ENCODE assay signal across 28 cellular contexts in genomic region chr21:45468051-45468970, GRCh38.
DNase-seq lines count a peak whose midpoint lies in the region; ATAC-seq and TF ChIP-seq lines count a peak whose summit lies in the region.
"Had no signal": no experiment of that assay in that cellular context is flagged by ENCODE, and none has a peak within 500 bp of the region (broad histone marks: within the 10 kb centered on the region; RNA-seq: fewer than 3 reads in every experiment).

No MANE protein-coding gene starts in this region.

- no peak overlapping the region for H3K4me3 Mint-ChIP-seq in T-helper 17 cell
- H3K4me3 Mint-ChIP-seq: activated naive CD4-positive, alpha-beta T cell treated with anti-CD3 and anti-CD28 coated beads for 36 hours; CD4-positive, CD25-positive, alpha-beta regulatory T cell; HFFc6; natural killer cell; stimulated activated memory B cell treated with anti-CD40 and anti-IgM and Interleukin-4, amounts not matched to agents 10 μg/mL and 1 μg/mL and 100 μg/mL, for 72 hours had no signal

- no peaks in the 10 kb centered on the region for H3F3A ChIP-seq in PC-3 (ENCODE audit: low read length, unreplicated experiment)

- no TSS peak for BruUV-seq in PC-3 (replicated peaks; lab: Mats Ljungman, UMichigan)

- no peak overlapping the region for H3K9ac ChIP-seq in PC-3 (ENCODE audit: low read length)

- H3K4me3 ChIP-seq in right atrium auricular region: no peak overlapping the region
- no peak overlapping the region for H3K4me3 ChIP-seq in osteoblast (ENCODE audit: insufficient read depth, low read length)
- H3K4me3 ChIP-seq in aorta (ENCODE audit: low read length in 2 of 2): no peak overlapping the region
- H3K4me3 ChIP-seq in PC-3 (ENCODE audit: low read length): no peak overlapping the region
- H3K4me3 ChIP-seq: adrenal gland, esophagus squamous epithelium, hepatocyte, uterus had no signal

- intact Hi-C loops in Right ventricle myocardium inferior (cut with DNase I): no loop called here
- intact Hi-C loops in left ventricle myocardium superior (cut with micrococcal nuclease): no loop called here
- intact Hi-C loops in aorta (cut with DNase I): no loop called here
- intact Hi-C loops in PC-3 (cut with micrococcal nuclease): no loop called here

- TF ChIP-seq CTCF in right atrium auricular region (IDR thresholded peaks at IDR 0.05): no peak
- no peak for TF ChIP-seq CTCF in osteoblast (IDR thresholded peaks at IDR 0.05; ENCODE audit: extremely low read depth, low read depth, low read length)
- no peak for TF ChIP-seq CTCF in PC-3 (conservative IDR thresholded peaks at IDR 0.05; ENCODE audit: low read depth, low read length)

- H3K27ac ChIP-seq in right atrium auricular region (peak overlapping the region in 1 of 2 donors; percentile 76), osteoblast (ENCODE audit: low read depth, low read length) (no peak overlapping the region), aorta (ENCODE audit: low read depth in 1 of 2, low read length in 2 of 2) (no peak overlapping the region), PC-3 (ENCODE audit: low read length) (no peak overlapping the region)
- H3K27ac ChIP-seq: 22Rv1 had no signal

- H3K36me3 ChIP-seq in right atrium auricular region (peaks cover 13% of the 10 kb centered on the region), osteoblast (ENCODE audit: insufficient read depth, low read length) (no peaks in the 10 kb centered on the region), aorta (ENCODE audit: control insufficient read depth in 1 of 2, insufficient read depth in 2 of 2, low read length in 1 of 2) (peaks cover 3 to 4% of the 10 kb centered on the region in 2 donors), PC-3 (ENCODE audit: low read depth, low read length) (no peaks in the 10 kb centered on the region)
- H3K36me3 ChIP-seq: uterus had no signal

- no peaks in the 10 kb centered on the region for H3K9me2 ChIP-seq in PC-3 (replicated peaks; ENCODE audit: low read length)

- H4K20me1 ChIP-seq in osteoblast (ENCODE audit: insufficient read depth, low read length) (no peaks in the 10 kb centered on the region), PC-3 (ENCODE audit: low read length) (no peaks in the 10 kb centered on the region)

- CTCF ChIA-PET in PC-3 (lab: Charles Lee): no interaction called here

- peaks cover 4% of the 10 kb centered on the region for H3K4me1 Mint-ChIP-seq in T-helper 17 cell
- H3K4me1 Mint-ChIP-seq: natural killer cell had no signal

- ATAC-seq in Right ventricle myocardium inferior (no peak), left ventricle myocardium superior (no peak), aorta (ENCODE audit: low FRiP score) (no peak), HG02610 (IDR thresholded peaks at IDR 0.05; ENCODE audit: unreplicated experiment) (no peak), PC-3 (no peak), T-helper 17 cell (no peak)
- ATAC-seq: left colon; natural killer cell; stimulated activated memory B cell treated with anti-CD40 and anti-IgM and Interleukin-4, amounts not matched to agents 10 μg/mL and 1 μg/mL and 100 μg/mL, for 72 hours had no signal

- H3K27ac Mint-ChIP-seq in T-helper 17 cell: no peak overlapping the region
- H3K27ac Mint-ChIP-seq: activated naive CD4-positive, alpha-beta T cell treated with anti-CD3 and anti-CD28 coated beads for 36 hours; CD4-positive, CD25-positive, alpha-beta regulatory T cell; HFFc6; natural killer cell; stimulated activated memory B cell treated with anti-CD40 and anti-IgM and Interleukin-4, amounts not matched to agents 10 μg/mL and 1 μg/mL and 100 μg/mL, for 72 hours had no signal

- H3K4me2 ChIP-seq in osteoblast (ENCODE audit: insufficient read depth, low read length) (no peak overlapping the region), PC-3 (ENCODE audit: low read length) (no peak overlapping the region)
- H3K4me2 ChIP-seq: hepatocyte had no signal

- H2AFZ ChIP-seq in osteoblast (ENCODE audit: low read length): no peak overlapping the region
- H2AFZ ChIP-seq in PC-3 (ENCODE audit: low read length): no peak overlapping the region
- H2AFZ ChIP-seq: hepatocyte had no signal

- no peaks in the 10 kb centered on the region for H3K9me3 ChIP-seq in right atrium auricular region
- no peaks in the 10 kb centered on the region for H3K9me3 ChIP-seq in osteoblast (ENCODE audit: low read depth, low read length)
- no peaks in the 10 kb centered on the region for H3K9me3 ChIP-seq in aorta (ENCODE audit: control insufficient read depth, low read length)
- no peaks in the 10 kb centered on the region for H3K9me3 ChIP-seq in PC-3 (ENCODE audit: low read length)
- H3K9me3 ChIP-seq in T-helper 17 cell (ENCODE audit: control insufficient read depth, low read length, poor library complexity, severe bottlenecking): no peaks in the 10 kb centered on the region
- H3K9me3 ChIP-seq: adrenal gland, esophagus squamous epithelium, uterus had no signal

- H3K27me3 ChIP-seq in right atrium auricular region (no peaks in the 10 kb centered on the region), osteoblast (ENCODE audit: insufficient read depth, low read length) (peaks cover 4% of the 10 kb centered on the region), aorta (ENCODE audit: control insufficient read depth in 1 of 2, insufficient read depth in 2 of 2, low read length in 1 of 2) (no peaks in the 10 kb centered on the region), PC-3 (ENCODE audit: low read length) (no peaks in the 10 kb centered on the region)
- H3K27me3 ChIP-seq: adrenal gland, hepatocyte, uterus had no signal

- DNase-seq in Right ventricle myocardium inferior (ENCODE audit: missing footprints) (peak; percentile 67), right atrium auricular region (ENCODE audit: low spot score) (no peak), left ventricle myocardium superior (peak; percentile 24), osteoblast (ENCODE audit: insufficient read length, low spot score, missing footprints) (peak; percentile 55), aorta (peak; percentile 38 to 66), PC-3 (no peak), T-helper 17 cell (no peak)
- DNase-seq: activated CD4-positive, alpha-beta T cell treated with anti-CD3 and anti-CD28 coated beads, Interleukin-2, amount 50 U/mL, for 4 hours; activated naive CD4-positive, alpha-beta T cell treated with anti-CD3 and anti-CD28 coated beads for 36 hours; adrenal gland; CD4-positive, CD25-positive, alpha-beta regulatory T cell; esophagus squamous epithelium; foreskin melanocyte; HFFc6; left colon; natural killer cell; NCI-H1092 treated with DMSO at 0.1 percent for 48 hours; NCI-H187 treated with DMSO at 0.1 percent for 48 hours; NCI-H2171 treated with DMSO at 0.1 percent for 48 hours; NCI-H524 treated with DMSO at 0.1 percent for 48 hours; SIG-M5; stimulated activated CD4-positive, alpha-beta T cell treated with anti-CD3 and anti-CD28 coated beads, Interleukin-4, amount 100 ng/mL, for 4 hours; SW 1271; uterus had no signal

- peaks cover 19% of the 10 kb centered on the region for H3K27me3 Mint-ChIP-seq in T-helper 17 cell

- WGBS in aorta, 2 donors: 86 to 89% methylated on average over 39 to 45 of the region's 45 CpGs

- H3K36me3 Mint-ChIP-seq in T-helper 17 cell (ENCODE audit: low read depth): peaks cover 3% of the 10 kb centered on the region
- H3K36me3 Mint-ChIP-seq: CD4-positive, CD25-positive, alpha-beta regulatory T cell; natural killer cell; stimulated activated memory B cell treated with anti-CD40 and anti-IgM and Interleukin-4, amounts not matched to agents 10 μg/mL and 1 μg/mL and 100 μg/mL, for 72 hours had no signal

- POLR2A ChIA-PET in PC-3 (lab: Charles Lee; ENCODE audit: unreplicated experiment): no interaction called here

- H3K4me1 ChIP-seq in right atrium auricular region: peaks cover 0 to 38% of the 10 kb centered on the region in 2 donors
- peaks cover 23% of the 10 kb centered on the region for H3K4me1 ChIP-seq in osteoblast (ENCODE audit: insufficient read depth, low read length)
- no peaks in the 10 kb centered on the region for H3K4me1 ChIP-seq in aorta (ENCODE audit: control insufficient read depth in 1 of 2, insufficient read depth in 2 of 2, low read length in 2 of 2)
- H3K4me1 ChIP-seq in PC-3 (ENCODE audit: insufficient read depth, low read length): peaks cover 25% of the 10 kb centered on the region

- H3K79me2 ChIP-seq in osteoblast (ENCODE audit: insufficient read depth, low read length) (no peaks in the 10 kb centered on the region), PC-3 (ENCODE audit: low read length) (no peaks in the 10 kb centered on the region)

Comparison
In these comparisons a context has a peak if more than half of its experiments do, and no peak if none do; other contexts are left out.
1. DNase-seq: peak in Right ventricle myocardium inferior (single experiment), left ventricle myocardium superior (single experiment), osteoblast (single experiment) and aorta (2 of 2); none in right atrium auricular region (single experiment), PC-3 (single experiment) and T-helper 17 cell (0 of 3).